35 cellular contexts compared by ENCODE assay signal in the genomic region with DNA sequence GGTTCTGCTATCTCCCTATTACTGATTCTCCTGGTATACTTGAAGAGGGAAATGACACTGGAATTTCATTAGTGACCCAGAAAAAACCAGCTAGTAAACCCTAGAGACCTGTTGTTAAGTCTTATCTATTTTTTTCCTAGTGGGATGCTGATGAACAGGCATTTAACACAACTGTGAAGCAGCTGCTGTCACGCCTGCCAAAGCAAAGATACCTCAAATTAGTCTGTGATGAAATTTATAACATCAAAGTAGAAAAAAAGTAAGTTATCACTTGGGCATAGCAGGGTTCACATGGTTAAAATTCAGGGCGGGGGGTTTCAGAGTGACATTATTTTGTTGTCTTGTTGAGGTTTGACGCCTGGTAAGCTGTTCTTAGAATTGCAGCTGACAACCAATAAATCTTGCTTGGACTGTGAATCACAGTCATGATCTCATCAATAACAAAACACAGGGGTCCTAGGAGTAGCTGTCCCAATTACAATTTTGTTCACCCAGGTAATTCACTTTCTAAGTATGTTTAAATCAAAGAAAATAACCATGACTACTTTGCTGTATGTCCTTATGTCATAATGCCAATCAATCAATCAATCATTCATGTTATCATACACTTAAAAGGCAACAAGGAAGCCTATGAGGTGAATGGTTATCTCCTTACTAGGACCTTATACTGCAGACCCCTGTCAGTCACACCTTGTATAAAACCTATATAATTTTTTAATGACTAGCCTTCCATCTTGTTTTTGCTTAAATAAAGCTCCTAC. TPM values are rescaled to one million over a fixed set of nuclear protein-coding genes. Genes with fewer than 3 reads are reported as not detected.
A peak's percentile ranks its signal among the peaks of the same experiment; 100 is the strongest.
DNase-seq lines count a peak whose midpoint lies in the region; ATAC-seq, FAIRE-seq and TF ChIP-seq lines count a peak whose summit lies in the region.
"Had no signal": no experiment of that assay in that cellular context is flagged by ENCODE, and none has a peak within 500 bp of the region (broad histone marks: within the 10 kb centered on the region; RNA-seq: fewer than 3 reads in every experiment).

No MANE protein-coding gene starts in this region.

- no peak for TF ChIP-seq CTCF in GM12878 (IDR thresholded peaks at IDR 0.05 in 2 of 3, conservative IDR thresholded peaks at IDR 0.05 in 1 of 3; ENCODE audit: control insufficient read depth in 2 of 3, extremely low read depth in 1 of 3, insufficient read depth in 1 of 3, low read depth in 3 of 3, low read length in 3 of 3)
- no peak for TF ChIP-seq CTCF in nephron (IDR thresholded peaks at IDR 0.05; ENCODE audit: unreplicated experiment in 3 of 3)

- no peak overlapping the region for H3K9ac ChIP-seq in GM12878 (ENCODE audit: control insufficient read depth, insufficient read depth, low read length)

- no TSS peak for BruUV-seq in GM12878 (replicated peaks; lab: Mats Ljungman, UMichigan)

- no peaks in the 10 kb centered on the region for H3K27me3 ChIP-seq in GM12878 (replicated peaks in 1 of 2; ENCODE audit: control insufficient read depth in 2 of 2, insufficient read depth in 2 of 2, low read length in 1 of 2)
- H3K27me3 ChIP-seq: left lung had no signal

- DNase-seq in activated CD4-positive, alpha-beta T cell treated with anti-CD3 and anti-CD28 coated beads for 36 hours: no peak
- DNase-seq in activated CD4-positive, alpha-beta T cell treated with anti-CD3 and anti-CD28 coated beads, Interleukin-2, amount 50 U/mL, for 1 hour: no peak
- no peak for DNase-seq in GM12878 (ENCODE audit: low read depth, low spot score)
- DNase-seq in germinal center (ENCODE audit: low spot score): no peak
- DNase-seq in NCI-H748 (lab: John Stamatoyannopoulos, UW; ENCODE audit: unreplicated experiment): no peak
- DNase-seq: activated CD4-positive, alpha-beta T cell treated with anti-CD3 and anti-CD28 coated beads for 48 hours; activated CD8-positive, alpha-beta memory T cell treated with anti-CD3 and anti-CD28 coated beads, Interleukin-2, amount 10 ng/mL, durations not matched to agents 7 days and 5 days; activated naive CD4-positive, alpha-beta T cell treated with anti-CD3 and anti-CD28 coated beads, Interleukin-2, amount 10 ng/mL, durations not matched to agents 7 days and 5 days; anterior cingulate cortex; C1 segment of cervical spinal cord; Caco-2; DMS53; left lung; naive B cell; NCI-H146; NCI-H226; NCI-H69; occipital lobe; psoas muscle; SHP77 treated with DMSO at 0.1 percent for 48 hours; stimulated activated CD4-positive, alpha-beta T cell treated with anti-CD3 and anti-CD28 coated beads, Interleukin-15, amount 100 ng/mL, for 24 hours; stimulated activated CD4-positive, alpha-beta T cell treated with anti-CD3 and anti-CD28 coated beads, Interleukin-4, amount 100 ng/mL, for 4 hours; WERI-Rb-1 had no signal

- H3K4me1 Mint-ChIP-seq in activated CD4-positive, alpha-beta T cell treated with anti-CD3 and anti-CD28 coated beads for 36 hours: peaks cover 32% of the 10 kb centered on the region
- peaks cover 49% of the 10 kb centered on the region for H3K4me1 Mint-ChIP-seq in nephron

- H3K9me3 Mint-ChIP-seq in activated CD4-positive, alpha-beta T cell treated with anti-CD3 and anti-CD28 coated beads for 36 hours (ENCODE audit: low read depth): no peaks in the 10 kb centered on the region
- no peaks in the 10 kb centered on the region for H3K9me3 Mint-ChIP-seq in nephron
- H3K9me3 Mint-ChIP-seq: activated naive CD4-positive, alpha-beta T cell treated with anti-CD3 and anti-CD28 coated beads, Interleukin-2, amount 10 ng/mL, durations not matched to agents 7 days and 5 days; activated T-helper 1 cell treated with anti-CD3 and anti-CD28 coated beads, Interleukin-12 subunit alpha, Interleukin-12 subunit beta, Interleukin-2, Interleukin-4 antibody, amounts not matched to agents 30 ng/mL and 10 ng/mL and 1 ng/mL, durations not matched to agents 14 hours and 24 hours and 36 hours; naive B cell; type B pancreatic cell had no signal

- H3K4me2 ChIP-seq in GM12878 (ENCODE audit: control insufficient read depth, insufficient read depth): no peak overlapping the region

- no peak for TF ChIP-seq EP300 in GM12878 (IDR thresholded peaks at IDR 0.05; ENCODE audit: borderline replicate concordance in 1 of 2, control insufficient read depth in 1 of 2, low read depth in 2 of 2, low read length in 2 of 2)

- no peak overlapping the region for H3K4me3 Mint-ChIP-seq in activated CD4-positive, alpha-beta T cell treated with anti-CD3 and anti-CD28 coated beads for 36 hours
- H3K4me3 Mint-ChIP-seq in nephron: peak overlapping the region in 2 of 3 experiments; percentile 25 to 43
- H3K4me3 Mint-ChIP-seq: activated CD8-positive, alpha-beta memory T cell treated with anti-CD3 and anti-CD28 coated beads, Interleukin-2, amount 10 ng/mL, durations not matched to agents 7 days and 5 days; activated naive CD4-positive, alpha-beta T cell treated with anti-CD3 and anti-CD28 coated beads, Interleukin-2, amount 10 ng/mL, durations not matched to agents 7 days and 5 days; activated T-helper 1 cell treated with anti-CD3 and anti-CD28 coated beads, Interleukin-12 subunit alpha, Interleukin-12 subunit beta, Interleukin-2, Interleukin-4 antibody, amounts not matched to agents 30 ng/mL and 10 ng/mL and 1 ng/mL, durations not matched to agents 14 hours and 24 hours and 36 hours; naive B cell; type B pancreatic cell had no signal

- peaks cover 21% of the 10 kb centered on the region for H3K79me2 ChIP-seq in GM12878 (ENCODE audit: control insufficient read depth, insufficient read depth, low read length)

- intact Hi-C loops in activated CD4-positive, alpha-beta T cell treated with anti-CD3 and anti-CD28 coated beads for 36 hours (cut with DNase I, micrococcal nuclease): no loop called here
- intact Hi-C loops in GM12878 (cut with micrococcal nuclease; ENCODE audit: unreplicated experiment): no loop called here

- H3K27ac Mint-ChIP-seq in activated CD4-positive, alpha-beta T cell treated with anti-CD3 and anti-CD28 coated beads for 36 hours: peak overlapping the region; percentile 51
- H3K27ac Mint-ChIP-seq in nephron: peak overlapping the region in 2 of 3 experiments; percentile 36 to 37
- H3K27ac Mint-ChIP-seq: activated CD8-positive, alpha-beta memory T cell treated with anti-CD3 and anti-CD28 coated beads, Interleukin-2, amount 10 ng/mL, durations not matched to agents 7 days and 5 days; activated naive CD4-positive, alpha-beta T cell treated with anti-CD3 and anti-CD28 coated beads, Interleukin-2, amount 10 ng/mL, durations not matched to agents 7 days and 5 days; activated T-helper 1 cell treated with anti-CD3 and anti-CD28 coated beads, Interleukin-12 subunit alpha, Interleukin-12 subunit beta, Interleukin-2, Interleukin-4 antibody, amounts not matched to agents 30 ng/mL and 10 ng/mL and 1 ng/mL, durations not matched to agents 14 hours and 24 hours and 36 hours; type B pancreatic cell had no signal

- in situ Hi-C loops in GM12878 (cut with MboI): no loop called here

- peaks cover 61% of the 10 kb centered on the region for H3K36me3 Mint-ChIP-seq in activated CD4-positive, alpha-beta T cell treated with anti-CD3 and anti-CD28 coated beads for 36 hours (ENCODE audit: low read depth)
- peaks cover 69% of the 10 kb centered on the region for H3K36me3 Mint-ChIP-seq in nephron (ENCODE audit: low read depth)

- no peak for TF ChIP-seq POLR2A in GM12878 (IDR thresholded peaks at IDR 0.05; ENCODE audit: low read depth, low read length)

- H4K20me1 ChIP-seq in GM12878 (ENCODE audit: control insufficient read depth, insufficient read depth): no peaks in the 10 kb centered on the region; the same call in 1 of the 2 replicates

- no peaks in the 10 kb centered on the region for H3K27me3 Mint-ChIP-seq in activated CD4-positive, alpha-beta T cell treated with anti-CD3 and anti-CD28 coated beads for 36 hours
- no peaks in the 10 kb centered on the region for H3K27me3 Mint-ChIP-seq in nephron (ENCODE audit: low read depth)
- H3K27me3 Mint-ChIP-seq: activated CD8-positive, alpha-beta memory T cell treated with anti-CD3 and anti-CD28 coated beads, Interleukin-2, amount 10 ng/mL, durations not matched to agents 7 days and 5 days; activated naive CD4-positive, alpha-beta T cell treated with anti-CD3 and anti-CD28 coated beads, Interleukin-2, amount 10 ng/mL, durations not matched to agents 7 days and 5 days; naive B cell; type B pancreatic cell had no signal

- H3K4me3 ChIP-seq in GM12878: no peak overlapping the region
- H3K4me3 ChIP-seq: left lung, psoas muscle had no signal

- no peak for ATAC-seq in activated CD4-positive, alpha-beta T cell treated with anti-CD3 and anti-CD28 coated beads for 36 hours
- ATAC-seq in GM12878: no peak
- ATAC-seq in HG02623 (IDR thresholded peaks at IDR 0.05; ENCODE audit: unreplicated experiment): no peak
- ATAC-seq: activated CD8-positive, alpha-beta memory T cell treated with anti-CD3 and anti-CD28 coated beads, Interleukin-2, amount 10 ng/mL, durations not matched to agents 7 days and 5 days; left lung; psoas muscle had no signal

- TF ChIP-seq RAD21 in GM12878 (IDR thresholded peaks at IDR 0.05; ENCODE audit: insufficient read depth, low read depth, low read length): no peak

- H3K36me3 ChIP-seq in GM12878 (ENCODE audit: control insufficient read depth in 2 of 2, insufficient read depth in 2 of 2, low read length in 1 of 2): peaks cover 1 to 32% of the 10 kb centered on the region in 2 experiments; a peak in 3 of 4 replicates

- RAD21 ChIA-PET in GM12878 (lab: Charles Lee; ENCODE audit: unreplicated experiment): interaction anchor here (0.9 to 2.1 kb wide), 5 partner anchors 10 to 135 kb away, joined by 3 to 12 read pairs (median 3); a partner anchor contains a TSS

- no peak overlapping the region for H2AFZ ChIP-seq in GM12878 (ENCODE audit: control insufficient read depth, low read depth, low read length)

- CTCF ChIA-PET in activated CD4-positive, alpha-beta T cell treated with anti-CD3 and anti-CD28 coated beads for 36 hours (lab: Charles Lee): interaction anchor here (0.6 to 2.3 kb wide), 9 partner anchors 10 to 245 kb away, joined by 3 to 14 read pairs (median 4); a partner anchor contains a TSS
- CTCF ChIA-PET in GM12878 (lab: Yijun Ruan, JAX): interaction anchor here (0.8 to 5.3 kb wide), 13 partner anchors 10 to 304 kb away, joined by 3 to 29 read pairs (median 5); no protein-coding TSS in a partner anchor

- WGBS in GM12878 (ENCODE audit: insufficient coverage, insufficient replicate concordance, low lambda C conversion rate, missing lambda C conversion rate): 100% methylated on average over 3 of the region's 3 CpGs

- POLR2A ChIA-PET in activated CD4-positive, alpha-beta T cell treated with anti-CD3 and anti-CD28 coated beads for 36 hours (lab: Charles Lee): interaction anchor here (0.6 to 2.3 kb wide), 3 partner anchors 13 to 1748 kb away, joined by 3 to 9 read pairs (median 4); no protein-coding TSS in a partner anchor
- POLR2A ChIA-PET in GM12878 (lab: Charles Lee): no interaction called here

- H3K27ac ChIP-seq in GM12878 (ENCODE audit: control insufficient read depth, insufficient read depth): no peak overlapping the region
- H3K27ac ChIP-seq: 22Rv1, left lung, psoas muscle, WERI-Rb-1 had no signal

- SMC1A ChIA-PET in GM12878 (lab: Charles Lee; ENCODE audit: uncharacterized antibody, unreplicated experiment): interaction anchor here (0.5 to 23.0 kb wide), 10 partner anchors 11 to 245 kb away, joined by 3 to 1082 read pairs (median 3); a partner anchor contains a TSS

- H3K9me3 ChIP-seq in GM12878 (replicated peaks; ENCODE audit: control insufficient read depth, insufficient read depth, low read length): no peaks in the 10 kb centered on the region
- H3K9me3 ChIP-seq: Caco-2, left lung, psoas muscle had no signal

- FAIRE-seq in GM12878 (lab: Jason Lieb, UNC): no peak
- FAIRE-seq: bronchial epithelial cell, colon, GM12892, H54, islet of Langerhans, RCC 7860 had no signal

- no peaks in the 10 kb centered on the region; the same call in 1 of the 2 replicates for H3K4me1 ChIP-seq in GM12878 (ENCODE audit: control insufficient read depth, insufficient read depth, low read length)

RNA-seq across cellular contexts. Expression of a gene that starts 4.6 kb away (rescaled TPM):
- total RNA-seq in activated CD4-positive, alpha-beta T cell treated with anti-CD3 and anti-CD28 coated beads for 36 hours: 100 to 1,000 TPM; 124 to 157 TPM
- 252 TPM for polyA plus RNA-seq in PFSK-1 (2012; ENCODE audit: insufficient read length, low read depth)
- 27.7 and 29.4 TPM in 2 replicates for total RNA-seq in GM12878 (2013; cell fraction: nucleolus; rRNA removed)
- total RNA-seq in GM12878 (2014; rRNA removed): 273 and 320 TPM in 2 replicates
- total RNA-seq in GM12878 (2014; rRNA removed; fragmentation: Illumina TruSeq; extraction: Trizol): 181 and 189 TPM in 2 replicates
- 141 TPM in 2 replicates for total RNA-seq in GM12878 (2021)
- 301 TPM for polyA plus RNA-seq in GM12878 (2011; ENCODE audit: low read depth)
- polyA plus RNA-seq in GM12878 (2011; rRNA removed): 431 and 589 TPM in 2 replicates
- polyA plus RNA-seq in GM12878 (2011; cell fraction: cytosol; rRNA removed): 161 and 219 TPM in 2 replicates
- polyA plus RNA-seq in GM12878 (2011; cell fraction: nucleus; rRNA removed): 122 and 149 TPM in 2 replicates
- polyA plus RNA-seq in GM12878 (2012): 239 and 266 TPM in 2 replicates
- 364 and 455 TPM in 2 replicates for polyA plus RNA-seq in GM12878 (2014; fragmentation: Illumina TruSeq; extraction: Trizol)
- 1,000 to 10,000 TPM; 1,041 to 1,182 TPM for polyA plus RNA-seq in GM12878 (2014; fragmentation: Nextera tagmentation; extraction: Ambion mirVana)
- polyA plus RNA-seq in GM12878 (2014; rRNA removed): 546 and 554 TPM in 2 replicates
- 100 to 1,000 TPM; 806 to 826 TPM for polyA plus RNA-seq in GM12878 (2016; fragmentation: Nextera tagmentation; extraction: Ambion mirVana)
- polyA minus RNA-seq in GM12878 (2011; rRNA and poly(A)+ RNA removed): 69.2 and 71.6 TPM in 2 replicates
- polyA minus RNA-seq in GM12878 (2011; cell fraction: cytosol; rRNA and poly(A)+ RNA removed): 31.9 and 39.9 TPM in 2 replicates
- polyA minus RNA-seq in GM12878 (2011; cell fraction: nucleus; rRNA and poly(A)+ RNA removed): 33.1 and 43.4 TPM in 2 replicates
